20 cellular contexts compared by ENCODE assay signal in genomic region chr1:83769594-83770321, GRCh38.
DNase-seq lines count a peak whose midpoint lies in the region; FAIRE-seq and TF ChIP-seq lines count a peak whose summit lies in the region.
"Had no signal": no experiment of that assay in that cellular context is flagged by ENCODE, and none has a peak within 500 bp of the region (broad histone marks: within the 10 kb centered on the region; RNA-seq: fewer than 3 reads in every experiment).

No MANE protein-coding gene starts in this region.

- no peak overlapping the region for H3K4me3 Mint-ChIP-seq in chondrocyte (ENCODE audit: unreplicated experiment)
- H3K4me3 Mint-ChIP-seq: activated naive CD4-positive, alpha-beta T cell treated with anti-CD3 and anti-CD28 coated beads, Interleukin-2, amount 50 U/mL, for 24 hours; stimulated activated memory B cell treated with anti-CD40 and anti-IgM and Interleukin-4, amounts not matched to agents 10 μg/mL and 1 μg/mL and 100 μg/mL, for 72 hours had no signal

- H3K9me3 Mint-ChIP-seq in chondrocyte (ENCODE audit: low read depth) = no peaks in the 10 kb centered on the region
- H3K9me3 Mint-ChIP-seq: activated naive CD4-positive, alpha-beta T cell treated with anti-CD3 and anti-CD28 coated beads, Interleukin-2, amount 50 U/mL, for 24 hours; stimulated activated memory B cell treated with anti-CD40 and anti-IgM and Interleukin-4, amounts not matched to agents 10 μg/mL and 1 μg/mL and 100 μg/mL, for 72 hours had no signal

- no peaks in the 10 kb centered on the region for H3K4me1 Mint-ChIP-seq in chondrocyte (ENCODE audit: low read depth)

- H3K4me3 ChIP-seq in A673 (ENCODE audit: low read depth, low read length, poor library complexity, severe bottlenecking) = no peak overlapping the region
- no peak overlapping the region for H3K4me3 ChIP-seq in lower leg skin (ENCODE audit: low read depth, poor library complexity, severe bottlenecking)
- H3K4me3 ChIP-seq: colonic mucosa, lung, sigmoid colon had no signal

- FAIRE-seq in D721Med (lab: Jason Lieb, UNC) = no peak

- no peak for TF ChIP-seq POLR2A in lower leg skin (IDR thresholded peaks at IDR 0.05)

- H3K27me3 ChIP-seq in A673 (replicated peaks; ENCODE audit: insufficient read depth, low read depth, low read length, poor library complexity) = peaks cover 63% of the 10 kb centered on the region
- H3K27me3 ChIP-seq: colonic mucosa, sigmoid colon had no signal

- TF ChIP-seq CTCF in A673 (conservative IDR thresholded peaks at IDR 0.05; ENCODE audit: low read depth, low read length) (no peak), chondrocyte (IDR thresholded peaks at IDR 0.05) (peak; percentile 25), D721Med (IDR thresholded peaks at IDR 0.05; ENCODE audit: insufficient read depth, missing control alignments) (no peak), lower leg skin (IDR thresholded peaks at IDR 0.05) (no peak)

- no peaks in the 10 kb centered on the region for H3K27me3 Mint-ChIP-seq in chondrocyte (ENCODE audit: low read depth)
- H3K27me3 Mint-ChIP-seq: activated naive CD4-positive, alpha-beta T cell treated with anti-CD3 and anti-CD28 coated beads, Interleukin-2, amount 50 U/mL, for 24 hours; stimulated activated memory B cell treated with anti-CD40 and anti-IgM and Interleukin-4, amounts not matched to agents 10 μg/mL and 1 μg/mL and 100 μg/mL, for 72 hours had no signal

- POLR2A ChIA-PET in A673 (lab: Charles Lee; ENCODE audit: low non-redundant PET) = no interaction called here

- no peaks in the 10 kb centered on the region for H3K36me3 Mint-ChIP-seq in chondrocyte (ENCODE audit: low read depth)
- H3K36me3 Mint-ChIP-seq: activated naive CD4-positive, alpha-beta T cell treated with anti-CD3 and anti-CD28 coated beads, Interleukin-2, amount 50 U/mL, for 24 hours; stimulated activated memory B cell treated with anti-CD40 and anti-IgM and Interleukin-4, amounts not matched to agents 10 μg/mL and 1 μg/mL and 100 μg/mL, for 72 hours had no signal

- CTCF ChIA-PET in A673 (lab: Charles Lee) = no interaction called here

- WGBS in lower leg skin, 2 donors = 28 to 31% methylated on average over 3 of the region's 3 CpGs

- no peak overlapping the region for H3K27ac Mint-ChIP-seq in chondrocyte (ENCODE audit: unreplicated experiment)
- H3K27ac Mint-ChIP-seq: activated naive CD4-positive, alpha-beta T cell treated with anti-CD3 and anti-CD28 coated beads, Interleukin-2, amount 50 U/mL, for 24 hours; stimulated activated memory B cell treated with anti-CD40 and anti-IgM and Interleukin-4, amounts not matched to agents 10 μg/mL and 1 μg/mL and 100 μg/mL, for 72 hours had no signal

- BruUV-seq in A673 (replicated peaks; lab: Mats Ljungman, UMichigan) = no TSS peak

- DNase-seq in A673 (ENCODE audit: low spot score) (peak; percentile 82), Daoy (ENCODE audit: low read depth) (peak; percentile 6), NCI-H2081 treated with DMSO at 0.1 percent for 48 hours (lab: John Stamatoyannopoulos, UW) (peak; percentile 55), chondrocyte (ENCODE audit: low spot score) (no peak), D721Med (ENCODE audit: insufficient read length, low spot score) (no peak), hypothalamus (lab: John Stamatoyannopoulos, UW) (no peak), lower leg skin (ENCODE audit: low spot score in 2 of 2) (no peak), NCI-H187 (lab: John Stamatoyannopoulos, UW) (no peak)
- DNase-seq: activated CD4-positive, CD25-positive, alpha-beta regulatory T cell; activated CD8-positive, alpha-beta memory T cell treated with anti-CD3 and anti-CD28 coated beads for 24 hours; activated T-cell treated with anti-CD3 and anti-CD28 coated beads, Interleukin-2, amount 50 U/mL, for 48 hours; Caco-2; colonic mucosa; NCI-H2029; NCI-H524 treated with DMSO at 0.1 percent for 48 hours; sigmoid colon; T-helper 2 cell had no signal

- H3K27ac ChIP-seq in A673 (ENCODE audit: low read depth, low read length, poor library complexity, severe bottlenecking) = no peak overlapping the region
- H3K27ac ChIP-seq: colonic mucosa, sigmoid colon had no signal

- H3K9me3 ChIP-seq in A673 (ENCODE audit: low read depth, low read length, poor library complexity, severe bottlenecking) = no peaks in the 10 kb centered on the region
- H3K9me3 ChIP-seq: Caco-2, colonic mucosa, sigmoid colon had no signal

- H3K36me3 ChIP-seq in A673 (ENCODE audit: insufficient read depth, low read length, poor library complexity, severe bottlenecking) = no peaks in the 10 kb centered on the region
- H3K36me3 ChIP-seq: colonic mucosa, sigmoid colon had no signal

- H3K4me1 ChIP-seq in A673 (ENCODE audit: insufficient read depth, low read length, poor library complexity, severe bottlenecking) = peaks cover 13% of the 10 kb centered on the region
- H3K4me1 ChIP-seq: Caco-2, colonic mucosa, sigmoid colon had no signal

- intact Hi-C loops in A673 (cut with micrococcal nuclease; ENCODE audit: unreplicated experiment) (no loop called here), lower leg skin (cut with DNase I; ENCODE audit: low total_unique reads) (no loop called here)

Comparison
In these comparisons a context has a peak if more than half of its experiments do, and no peak if none do; other contexts are left out.
1. DNase-seq: peak in A673 (single experiment), Daoy (single experiment) and NCI-H2081 treated with DMSO at 0.1 percent for 48 hours (single experiment); none in chondrocyte (single experiment), D721Med (single experiment), hypothalamus (0 of 51), lower leg skin (0 of 2) and NCI-H187 (0 of 2).